In genomic region chr22:18925368-18926064, GRCh38 we compare ENCODE assay signal across 30 cellular contexts. TPM values are rescaled to one million over a fixed set of nuclear protein-coding genes. Genes with fewer than 3 reads are reported as not detected.
DNase-seq lines count a peak whose midpoint lies in the region; ATAC-seq, FAIRE-seq and TF ChIP-seq lines count a peak whose summit lies in the region.
"Had no signal": no experiment of that assay in that cellular context is flagged by ENCODE, and none has a peak within 500 bp of the region (broad histone marks: within the 10 kb centered on the region; RNA-seq: fewer than 3 reads in every experiment).

No MANE protein-coding gene starts in this region.

- no peaks in the 10 kb centered on the region for H3K4me1 ChIP-seq in mucosa of descending colon (ENCODE audit: low read depth)
- H3K4me1 ChIP-seq: A549; BE2C; BLaER1; BLaER1 treated with 17β-estradiol and CSF1 and Interleukin-3, amounts not matched to agents 10 nM and 100 nM; Caco-2 had no signal

- H3K9me3 ChIP-seq in mucosa of descending colon, result no peaks in the 10 kb centered on the region
- H3K9me3 ChIP-seq: A549; BE2C; BLaER1; BLaER1 treated with 17β-estradiol and CSF1 and Interleukin-3, amounts not matched to agents 10 nM and 100 nM; Caco-2 had no signal

- intact Hi-C loops in left colon (cut with DNase I, micrococcal nuclease) (no loop called here), mucosa of descending colon (cut with DNase I, micrococcal nuclease) (no loop called here)

- no peak for TF ChIP-seq CTCF in mucosa of descending colon (IDR thresholded peaks at IDR 0.05)

- H3K4me3 ChIP-seq in mucosa of descending colon, result no peak overlapping the region
- H3K4me3 ChIP-seq: A549; BLaER1; BLaER1 treated with 17β-estradiol and CSF1 and Interleukin-3, amounts not matched to agents 10 nM and 100 nM had no signal

- ATAC-seq in left colon (peak; percentile 85), mucosa of descending colon (peak; percentile 76)
- ATAC-seq: A549; CD8-positive, alpha-beta T cell had no signal

- no peak for DNase-seq in left colon
- no peak for DNase-seq in mucosa of descending colon
- DNase-seq in SKM-1 (lab: John Stamatoyannopoulos, UW; ENCODE audit: unreplicated experiment), result no peak
- DNase-seq in RCC 7860 (ENCODE audit: low spot score), result no peak
- DNase-seq: 8988T; ACHN; AML-193; BE2C; C1 segment of cervical spinal cord; Caco-2; Calu3; CD4-positive, alpha-beta memory T cell; CD4-positive, alpha-beta T cell; CD4-positive, CD25-positive, alpha-beta regulatory T cell; CD8-positive, alpha-beta memory T cell; CD8-positive, alpha-beta T cell; COR-L47; DMS 273 treated with DMSO at 0.1 percent for 48 hours; DMS153; DMS53; DMS79; DMS79 treated with DMSO at 0.1 percent for 48 hours; DND-41; EL had no signal

- H3K36me3 ChIP-seq in mucosa of descending colon (ENCODE audit: low read depth), result no peaks in the 10 kb centered on the region
- H3K36me3 ChIP-seq: BE2C; BLaER1; BLaER1 treated with 17β-estradiol and CSF1 and Interleukin-3, amounts not matched to agents 10 nM and 100 nM had no signal

- FAIRE-seq in RCC 7860 (lab: Jason Lieb, UNC), result no peak
- FAIRE-seq: A204.1, A549, D721Med had no signal

RNA-seq across cellular contexts. Expression of gene PRODH, which starts 10.6 kb away (rescaled TPM):
- total RNA-seq in left colon, result 10 to 100 TPM; 10.2 to 15.5 TPM
- total RNA-seq in mucosa of descending colon, result 1 to 10 TPM; 4.9 to 7.5 (median 5.3) TPM
- total RNA-seq: B cell; CD4-positive, alpha-beta T cell; CD4-positive, CD25-positive, alpha-beta regulatory T cell; CD8-positive, alpha-beta T cell had no signal

RNA-seq across cellular contexts. Expression of gene DGCR6, which starts 19.4 kb away (rescaled TPM):
- total RNA-seq in left colon (1 to 10 TPM; 1.2 to 2.3 TPM), mucosa of descending colon (1 to 10 TPM in 1 of 3 donors, under 1 TPM in 2; 0.39 to 1.7 (median 0.55) TPM)
